In genomic region chr3:147391726-147392082, GRCh38 we compare ENCODE assay signal across 1 cellular context.
TF ChIP-seq lines count a peak whose summit lies in the region.

No MANE protein-coding gene starts in this region.

TF ChIP-seq in HepG2, 621 proteins besides CTCF, POLR2A, EP300 and RAD21:
- no peak for TF ChIP-seq HOXA7 (CRISPR knock-in tag; IDR thresholded peaks at IDR 0.05)
- TF ChIP-seq ZNF878 (CRISPR knock-in tag; IDR thresholded peaks at IDR 0.05) = no peak
- no peak for TF ChIP-seq ZNF503 (CRISPR knock-in tag; IDR thresholded peaks at IDR 0.05)
- no peak for TF ChIP-seq ARID2 (CRISPR knock-in tag; IDR thresholded peaks at IDR 0.05; ENCODE audit: borderline replicate concordance)
- TF ChIP-seq TBP (CRISPR knock-in tag; IDR thresholded peaks at IDR 0.05) = no peak
- no peak for TF ChIP-seq MAX (IDR thresholded peaks at IDR 0.05)
- no peak for TF ChIP-seq ZNF343 (CRISPR knock-in tag; IDR thresholded peaks at IDR 0.05)
- TF ChIP-seq ZBTB33 (CRISPR knock-in tag; IDR thresholded peaks at IDR 0.05) = no peak
- TF ChIP-seq ARNT2 (CRISPR knock-in tag; IDR thresholded peaks at IDR 0.05; ENCODE audit: low read depth) = no peak
- TF ChIP-seq MEIS2 (CRISPR knock-in tag; IDR thresholded peaks at IDR 0.05) = no peak
- no peak for TF ChIP-seq ZBTB20 (CRISPR knock-in tag; IDR thresholded peaks at IDR 0.05; ENCODE audit: borderline replicate concordance, low read depth)
- no peak for TF ChIP-seq ZNF839 (CRISPR knock-in tag; IDR thresholded peaks at IDR 0.05; ENCODE audit: borderline replicate concordance)
- TF ChIP-seq CHCHD3 (CRISPR knock-in tag; IDR thresholded peaks at IDR 0.05) = no peak
